ENCODE assay signal across 8 cellular contexts in genomic region chr3:76570436-76571057, GRCh38.
DNase-seq lines count a peak whose midpoint lies in the region; ATAC-seq and TF ChIP-seq lines count a peak whose summit lies in the region.

No MANE protein-coding gene starts in this region.

- BruUV-seq in HCT116 (replicated peaks; lab: Mats Ljungman, UMichigan) = no TSS peak

- H4K20me1 ChIP-seq in HCT116 (ENCODE audit: insufficient read depth) = no peaks in the 10 kb centered on the region

- CTCF ChIA-PET in HCT116 (lab: Charles Lee) = no interaction called here

- no peaks in the 10 kb centered on the region for H3K79me2 ChIP-seq in HCT116 (ENCODE audit: insufficient read depth, low read length)

- H2AFZ ChIP-seq in HCT116 (ENCODE audit: low read depth, low read length, poor library complexity, severe bottlenecking) = no peak overlapping the region

- no peaks in the 10 kb centered on the region for H3K27me3 ChIP-seq in HCT116 (ENCODE audit: insufficient read depth, low read length)

- DNase-seq in AML-193 (lab: John Stamatoyannopoulos, UW) = peak; percentile 38 to 54
- DNase-seq in HCT116 (ENCODE audit: low read depth, low spot score) = no peak
- peak; percentile 37 for DNase-seq in kidney glomerular epithelial cell (lab: John Stamatoyannopoulos, UW)
- DNase-seq in CD14-positive monocyte (ENCODE audit: low spot score) = no peak
- DNase-seq in H4 (ENCODE audit: low spot score) = no peak
- no peak for DNase-seq in NK-92 (lab: John Stamatoyannopoulos, UW; ENCODE audit: unreplicated experiment)

- no peaks in the 10 kb centered on the region for H3K9me2 ChIP-seq in HCT116 (ENCODE audit: insufficient read depth)

- no peaks in the 10 kb centered on the region for H3K4me1 Mint-ChIP-seq in CD14-positive monocyte

- POLR2A ChIA-PET in HCT116 (lab: Charles Lee) = no interaction called here

- no peaks in the 10 kb centered on the region for H3K4me1 ChIP-seq in HCT116 (ENCODE audit: control insufficient read depth in 1 of 2, insufficient read depth in 2 of 2, low read length in 2 of 2)

- TF ChIP-seq CTCF in HCT116 (IDR thresholded peaks at IDR 0.05 in 2 of 3, conservative IDR thresholded peaks at IDR 0.05 in 1 of 3; ENCODE audit: borderline replicate concordance in 1 of 3, insufficient read depth in 1 of 3, low read depth in 2 of 3, low read length in 2 of 3) = peak in 2 of 3 experiments; percentile 46 to 53; a peak in 4 of 6 replicates
- peak; percentile 11; the same call in 1 of the 2 replicates for TF ChIP-seq CTCF in WI38 (IDR thresholded peaks at IDR 0.05; ENCODE audit: low read depth, low read length)
- no peak for TF ChIP-seq CTCF in CD14-positive monocyte (IDR thresholded peaks at IDR 0.05)

- peaks cover 0 to 12% of the 10 kb centered on the region in 2 experiments; a peak in 2 of 4 replicates for H3K9me3 ChIP-seq in HCT116 (ENCODE audit: control insufficient read depth in 1 of 2, insufficient read depth in 1 of 2, low read depth in 1 of 2, low read length in 2 of 2)

- H3K27ac ChIP-seq in HCT116 (ENCODE audit: low read depth, low read length) = no peak overlapping the region

- H3K9me3 Mint-ChIP-seq in CD14-positive monocyte = no peaks in the 10 kb centered on the region

- H3K4me3 ChIP-seq in HCT116 (replicated peaks in 1 of 2; ENCODE audit: low read depth in 1 of 2, low read length in 2 of 2) (no peak overlapping the region), WI38 (ENCODE audit: low read depth, low read length) (no peak overlapping the region)

- H3K4me3 Mint-ChIP-seq in CD14-positive monocyte = no peak overlapping the region

- intact Hi-C loops in HCT116 (cut with micrococcal nuclease) (no loop called here), CD14-positive monocyte (cut with micrococcal nuclease) (no loop called here)

- no peak for TF ChIP-seq POLR2A in HCT116 (IDR thresholded peaks at IDR 0.05; ENCODE audit: borderline replicate concordance, extremely low read depth, insufficient read depth, insufficient read length)

- H3K27ac Mint-ChIP-seq in CD14-positive monocyte = no peak overlapping the region

- peaks cover 2% of the 10 kb centered on the region in 3 donors for H3K27me3 Mint-ChIP-seq in CD14-positive monocyte (ENCODE audit: low read depth in 3 of 3)

- H3K4me2 ChIP-seq in HCT116 (ENCODE audit: low read length) = no peak overlapping the region

- no peak for TF ChIP-seq RAD21 in HCT116 (IDR thresholded peaks at IDR 0.05; ENCODE audit: low read depth)

- RAD21 ChIA-PET in HCT116 (lab: Charles Lee; ENCODE audit: low non-redundant PET in 1 of 2, low total read pairs in 2 of 2, uncharacterized antibody in 2 of 2, unreplicated experiment in 2 of 2) = no interaction called here

- no peak overlapping the region for H3K9ac ChIP-seq in HCT116 (ENCODE audit: low read length)

- no peaks in the 10 kb centered on the region for H3K36me3 Mint-ChIP-seq in CD14-positive monocyte

- ATAC-seq in HCT116 = no peak
- ATAC-seq in HG02763 (IDR thresholded peaks at IDR 0.05; ENCODE audit: unreplicated experiment) = no peak

- no peaks in the 10 kb centered on the region for H3K36me3 ChIP-seq in HCT116 (ENCODE audit: control insufficient read depth in 1 of 2, insufficient read depth in 2 of 2, low read length in 2 of 2)

TF ChIP-seq in HCT116, 20 proteins besides CTCF, POLR2A, EP300 and RAD21:
- TF ChIP-seq, protein P1, sequence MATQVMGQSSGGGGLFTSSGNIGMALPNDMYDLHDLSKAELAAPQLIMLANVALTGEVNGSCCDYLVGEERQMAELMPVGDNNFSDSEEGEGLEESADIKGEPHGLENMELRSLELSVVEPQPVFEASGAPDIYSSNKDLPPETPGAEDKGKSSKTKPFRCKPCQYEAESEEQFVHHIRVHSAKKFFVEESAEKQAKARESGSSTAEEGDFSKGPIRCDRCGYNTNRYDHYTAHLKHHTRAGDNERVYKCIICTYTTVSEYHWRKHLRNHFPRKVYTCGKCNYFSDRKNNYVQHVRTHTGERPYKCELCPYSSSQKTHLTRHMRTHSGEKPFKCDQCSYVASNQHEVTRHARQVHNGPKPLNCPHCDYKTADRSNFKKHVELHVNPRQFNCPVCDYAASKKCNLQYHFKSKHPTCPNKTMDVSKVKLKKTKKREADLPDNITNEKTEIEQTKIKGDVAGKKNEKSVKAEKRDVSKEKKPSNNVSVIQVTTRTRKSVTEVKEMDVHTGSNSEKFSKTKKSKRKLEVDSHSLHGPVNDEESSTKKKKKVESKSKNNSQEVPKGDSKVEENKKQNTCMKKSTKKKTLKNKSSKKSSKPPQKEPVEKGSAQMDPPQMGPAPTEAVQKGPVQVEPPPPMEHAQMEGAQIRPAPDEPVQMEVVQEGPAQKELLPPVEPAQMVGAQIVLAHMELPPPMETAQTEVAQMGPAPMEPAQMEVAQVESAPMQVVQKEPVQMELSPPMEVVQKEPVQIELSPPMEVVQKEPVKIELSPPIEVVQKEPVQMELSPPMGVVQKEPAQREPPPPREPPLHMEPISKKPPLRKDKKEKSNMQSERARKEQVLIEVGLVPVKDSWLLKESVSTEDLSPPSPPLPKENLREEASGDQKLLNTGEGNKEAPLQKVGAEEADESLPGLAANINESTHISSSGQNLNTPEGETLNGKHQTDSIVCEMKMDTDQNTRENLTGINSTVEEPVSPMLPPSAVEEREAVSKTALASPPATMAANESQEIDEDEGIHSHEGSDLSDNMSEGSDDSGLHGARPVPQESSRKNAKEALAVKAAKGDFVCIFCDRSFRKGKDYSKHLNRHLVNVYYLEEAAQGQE (IDR thresholded peaks at IDR 0.05; ENCODE audit: low read depth) = no peak
- TF ChIP-seq, protein P2, sequence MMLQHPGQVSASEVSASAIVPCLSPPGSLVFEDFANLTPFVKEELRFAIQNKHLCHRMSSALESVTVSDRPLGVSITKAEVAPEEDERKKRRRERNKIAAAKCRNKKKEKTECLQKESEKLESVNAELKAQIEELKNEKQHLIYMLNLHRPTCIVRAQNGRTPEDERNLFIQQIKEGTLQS (IDR thresholded peaks at IDR 0.05) = no peak
TF ChIP-seq in HCT116: peak in this region for 0.

Comparison
In these comparisons a context has a peak if more than half of its experiments do, and no peak if none do; other contexts are left out.
1. DNase-seq: peak in AML-193 (2 of 2) and kidney glomerular epithelial cell (single experiment); none in HCT116 (single experiment), CD14-positive monocyte (single experiment), H4 (single experiment) and NK-92 (single experiment).